In genomic region chr20:3223937-3224680, GRCh38 we compare ENCODE assay signal across 25 cellular contexts. TPM values are rescaled to one million over a fixed set of nuclear protein-coding genes. Genes with fewer than 3 reads are reported as not detected.
A peak's percentile ranks its signal among the peaks of the same experiment; 100 is the strongest.
DNase-seq lines count a peak whose midpoint lies in the region; ATAC-seq and TF ChIP-seq lines count a peak whose summit lies in the region.
"Had no signal": no experiment of that assay in that cellular context is flagged by ENCODE, and none has a peak within 500 bp of the region (broad histone marks: within the 10 kb centered on the region; RNA-seq: fewer than 3 reads in every experiment).

No MANE protein-coding gene starts in this region.

- POLR2A ChIA-PET in activated CD8-positive, alpha-beta T cell treated with anti-CD3 and anti-CD28 coated beads for 36 hours (lab: Charles Lee), result interaction anchor here (1.3 kb wide), 1 partner anchor 22 kb away, joined by 3 read pairs; no protein-coding TSS in a partner anchor

- H3K4me1 Mint-ChIP-seq in GM23338 (peaks cover 5% of the 10 kb centered on the region; the same call in 1 of the 3 replicates), T-helper 17 cell (no peaks in the 10 kb centered on the region)
- peaks cover 15% of the 10 kb centered on the region for H3K4me1 Mint-ChIP-seq in activated CD8-positive, alpha-beta T cell treated with anti-CD3 and anti-CD28 coated beads for 36 hours (ENCODE audit: low read depth)
- H3K4me1 Mint-ChIP-seq: natural killer cell had no signal

- intact Hi-C loops in psoas muscle (cut with DNase I) (loop anchor here in 1 of 2 donors (5.0 kb wide), 1 partner anchor 88 kb away; no protein-coding TSS in a partner anchor), ascending aorta (cut with DNase I) (no loop called here)
- intact Hi-C loops in activated CD8-positive, alpha-beta T cell treated with anti-CD3 and anti-CD28 coated beads for 36 hours (cut with micrococcal nuclease), result no loop called here

- H3K9me3 ChIP-seq in T-helper 17 cell (ENCODE audit: control insufficient read depth, low read length, poor library complexity, severe bottlenecking) (no peaks in the 10 kb centered on the region), psoas muscle (no peaks in the 10 kb centered on the region), ascending aorta (no peaks in the 10 kb centered on the region)
- H3K9me3 ChIP-seq: MG63, ovary had no signal

- WGBS in psoas muscle, 3 donors, result 64 to 76% (median 64%) methylated on average over 24 of the region's 24 CpGs

- TF ChIP-seq CTCF in GM23338 (conservative IDR thresholded peaks at IDR 0.05; ENCODE audit: low read depth in 2 of 2), result no peak
- TF ChIP-seq CTCF in psoas muscle (IDR thresholded peaks at IDR 0.05), result no peak
- TF ChIP-seq CTCF in activated CD8-positive, alpha-beta T cell treated with anti-CD3 and anti-CD28 coated beads for 36 hours (IDR thresholded peaks at IDR 0.05), result no peak
- no peak for TF ChIP-seq CTCF in ascending aorta (IDR thresholded peaks at IDR 0.05)

- H3K27me3 ChIP-seq in GM23338 (ENCODE audit: insufficient read depth), result no peaks in the 10 kb centered on the region
- H3K27me3 ChIP-seq in psoas muscle (ENCODE audit: insufficient read depth in 3 of 3, low read length in 2 of 3), result no peaks in the 10 kb centered on the region
- no peaks in the 10 kb centered on the region for H3K27me3 ChIP-seq in ascending aorta
- H3K27me3 ChIP-seq: MG63, ovary had no signal

- no peaks in the 10 kb centered on the region for H3K9me3 Mint-ChIP-seq in GM23338
- no peaks in the 10 kb centered on the region for H3K9me3 Mint-ChIP-seq in activated CD8-positive, alpha-beta T cell treated with anti-CD3 and anti-CD28 coated beads for 36 hours
- H3K9me3 Mint-ChIP-seq: activated naive CD4-positive, alpha-beta T cell treated with anti-CD3 and anti-CD28 coated beads for 36 hours; activated T-cell treated with anti-CD3 and anti-CD28 coated beads, Interleukin-2, amount 50 U/mL, for 4 hours; IgD-negative memory B cell; natural killer cell had no signal

- H2AFZ ChIP-seq in GM23338, result no peak overlapping the region

- ATAC-seq in GM23338 (peak; percentile 20), T-helper 17 cell (no peak), psoas muscle (peak in 2 of 4 donors; percentile 22 to 38)
- no peak for ATAC-seq in activated CD8-positive, alpha-beta T cell treated with anti-CD3 and anti-CD28 coated beads for 36 hours
- ATAC-seq: activated CD8-positive, alpha-beta T cell treated with anti-CD3 and anti-CD28 coated beads, Interleukin-2, amount 10 ng/mL, durations not matched to agents 7 days and 5 days; activated T-cell treated with anti-CD3 and anti-CD28 coated beads, Interleukin-2, amount 50 U/mL, for 4 hours; left colon; natural killer cell; right cardiac atrium had no signal

- CTCF ChIA-PET in activated CD8-positive, alpha-beta T cell treated with anti-CD3 and anti-CD28 coated beads for 36 hours (lab: Charles Lee), result interaction anchor here (0.7 to 1.4 kb wide), 2 partner anchors 23 to 439 kb away, joined by 3 read pairs; partner anchors contain the start of gene GFRA4

- H3K27ac Mint-ChIP-seq in GM23338 (no peak overlapping the region), T-helper 17 cell (peak overlapping the region; percentile 29)
- no peak overlapping the region for H3K27ac Mint-ChIP-seq in activated CD8-positive, alpha-beta T cell treated with anti-CD3 and anti-CD28 coated beads for 36 hours
- H3K27ac Mint-ChIP-seq: activated naive CD4-positive, alpha-beta T cell treated with anti-CD3 and anti-CD28 coated beads for 36 hours; natural killer cell had no signal

- H3K79me2 ChIP-seq in GM23338 (replicated peaks; ENCODE audit: insufficient read depth), result no peaks in the 10 kb centered on the region

- H3K36me3 ChIP-seq in GM23338 (ENCODE audit: insufficient read depth) (peaks cover 11% of the 10 kb centered on the region; the same call in 1 of the 2 replicates), psoas muscle (ENCODE audit: insufficient read depth in 1 of 2, low read depth in 1 of 2) (peaks cover 0 to 26% of the 10 kb centered on the region in 2 donors), ascending aorta (peaks cover 23 to 32% of the 10 kb centered on the region in 2 donors)
- H3K36me3 ChIP-seq: MG63, ovary had no signal

- peak; percentile 57 for DNase-seq in NCI-H2196 (lab: John Stamatoyannopoulos, UW; ENCODE audit: unreplicated experiment)
- DNase-seq in NCI-H2196 treated with DMSO at 0.1 percent for 48 hours (lab: John Stamatoyannopoulos, UW; ENCODE audit: unreplicated experiment), result no peak
- DNase-seq in GM23338 (ENCODE audit: low spot score), result no peak
- no peak for DNase-seq in T-helper 17 cell
- DNase-seq in psoas muscle, result no peak
- DNase-seq in activated CD8-positive, alpha-beta T cell treated with anti-CD3 and anti-CD28 coated beads for 36 hours, result no peak
- no peak for DNase-seq in NCI-H2227 (lab: John Stamatoyannopoulos, UW; ENCODE audit: unreplicated experiment)
- no peak for DNase-seq in ascending aorta (ENCODE audit: low spot score in 2 of 2)
- DNase-seq: activated CD4-positive, CD25-positive, alpha-beta regulatory T cell; activated CD8-positive, alpha-beta T cell treated with anti-CD3 and anti-CD28 coated beads, Interleukin-2, amount 10 ng/mL, durations not matched to agents 7 days and 5 days; activated naive CD4-positive, alpha-beta T cell treated with anti-CD3 and anti-CD28 coated beads for 36 hours; activated T-cell treated with anti-CD3 and anti-CD28 coated beads, Interleukin-2, amount 50 U/mL, for 4 hours; amygdala; C1 segment of cervical spinal cord; HCEC 1CT; left colon; MG63; natural killer cell; NCI-H1694 treated with DMSO at 0.1 percent for 48 hours; ovary; right cardiac atrium; stimulated activated CD4-positive, alpha-beta T cell treated with anti-CD3 and anti-CD28 coated beads, Interleukin-15, amount 100 ng/mL, for 24 hours; T-helper 9 cell had no signal

- H3K4me3 ChIP-seq in GM23338 (no peak overlapping the region), psoas muscle (no peak overlapping the region), ascending aorta (no peak overlapping the region)
- H3K4me3 ChIP-seq: coronary artery, MG63, ovary had no signal

- no peaks in the 10 kb centered on the region for H3F3A ChIP-seq in GM23338 (replicated peaks; ENCODE audit: low read depth)

- H3K4me1 ChIP-seq in GM23338 (ENCODE audit: insufficient read depth), result no peaks in the 10 kb centered on the region; the same call in 1 of the 2 replicates
- H3K4me1 ChIP-seq in psoas muscle, result peaks cover 22% of the 10 kb centered on the region
- H3K4me1 ChIP-seq in ascending aorta, result no peaks in the 10 kb centered on the region

- no peak overlapping the region for H3K4me3 Mint-ChIP-seq in GM23338
- H3K4me3 Mint-ChIP-seq in T-helper 17 cell, result no peak overlapping the region
- H3K4me3 Mint-ChIP-seq in activated CD8-positive, alpha-beta T cell treated with anti-CD3 and anti-CD28 coated beads for 36 hours, result no peak overlapping the region
- H3K4me3 Mint-ChIP-seq: activated CD8-positive, alpha-beta T cell treated with anti-CD3 and anti-CD28 coated beads, Interleukin-2, amount 10 ng/mL, durations not matched to agents 7 days and 5 days; activated naive CD4-positive, alpha-beta T cell treated with anti-CD3 and anti-CD28 coated beads for 36 hours; activated T-cell treated with anti-CD3 and anti-CD28 coated beads, Interleukin-2, amount 50 U/mL, for 4 hours; natural killer cell had no signal

- no peaks in the 10 kb centered on the region; the same call in 1 of the 2 replicates for H4K20me1 ChIP-seq in GM23338 (replicated peaks; ENCODE audit: insufficient read depth)

- H3K27ac ChIP-seq in GM23338 (ENCODE audit: low read depth), result no peak overlapping the region
- peak overlapping the region; percentile 74 for H3K27ac ChIP-seq in psoas muscle
- H3K27ac ChIP-seq in ascending aorta, result no peak overlapping the region
- H3K27ac ChIP-seq: coronary artery, ovary had no signal

- no peak overlapping the region for H3K4me2 ChIP-seq in GM23338

- H3K36me3 Mint-ChIP-seq in GM23338 (ENCODE audit: low read depth) (peaks cover 34% of the 10 kb centered on the region), T-helper 17 cell (ENCODE audit: low read depth) (peaks cover 4% of the 10 kb centered on the region)
- peaks cover 28% of the 10 kb centered on the region for H3K36me3 Mint-ChIP-seq in activated CD8-positive, alpha-beta T cell treated with anti-CD3 and anti-CD28 coated beads for 36 hours (ENCODE audit: low read depth)
- H3K36me3 Mint-ChIP-seq: IgD-negative memory B cell had no signal

- H3K9me2 ChIP-seq in GM23338 (ENCODE audit: insufficient read depth), result no peaks in the 10 kb centered on the region

- H3K27me3 Mint-ChIP-seq in GM23338 (ENCODE audit: insufficient read depth, low read depth, poor library complexity) (peaks cover 5% of the 10 kb centered on the region), T-helper 17 cell (no peaks in the 10 kb centered on the region)
- H3K27me3 Mint-ChIP-seq in activated CD8-positive, alpha-beta T cell treated with anti-CD3 and anti-CD28 coated beads for 36 hours, result no peaks in the 10 kb centered on the region
- H3K27me3 Mint-ChIP-seq: IgD-negative memory B cell had no signal

RNA-seq across cellular contexts. Expression of gene ITPA, which starts 14.8 kb away (rescaled TPM):
- total RNA-seq in GM23338 (2014; rRNA removed; shearing (Covaris generic)), result 45.3 and 57.5 TPM in 2 replicates
- polyA plus RNA-seq in GM23338 (2016; fragmentation: Nextera tagmentation; extraction: Ambion mirVana), result 81.7 and 86.6 TPM in 2 replicates
- 10 to 100 TPM; 39.5 to 41.4 TPM for total RNA-seq in T-helper 17 cell
- total RNA-seq in psoas muscle, result 10 to 100 TPM; 19.6 to 26.0 (median 23.9) TPM
- polyA plus RNA-seq in psoas muscle, result 10 to 100 TPM; 28.4 to 83.9 (median 41.0) TPM
- total RNA-seq in activated CD8-positive, alpha-beta T cell treated with anti-CD3 and anti-CD28 coated beads for 36 hours, result 10 to 100 TPM; 56.3 to 66.9 TPM
- total RNA-seq in ascending aorta, result 111 TPM

RNA-seq across cellular contexts. Expression of gene SLC4A11, which starts 14.9 kb away (rescaled TPM):
- 12.1 and 17.1 TPM in 2 replicates for total RNA-seq in GM23338 (2014; rRNA removed; shearing (Covaris generic))
- polyA plus RNA-seq in GM23338 (2016; fragmentation: Nextera tagmentation; extraction: Ambion mirVana) (10.8 and 14.8 TPM in 2 replicates), psoas muscle (under 1 TPM; 0.10 to 0.39 (median 0.23) TPM)
- total RNA-seq in T-helper 17 cell (1 to 10 TPM in 1 of 2 donors, under 1 TPM in 1; 0.37 to 1.3 TPM), psoas muscle (1 to 10 TPM in 1 of 4 donors, under 1 TPM in 3; 0.44 to 1.4 (median 0.66) TPM), ascending aorta (1.6 TPM)
- total RNA-seq in activated CD8-positive, alpha-beta T cell treated with anti-CD3 and anti-CD28 coated beads for 36 hours, result 1 to 10 TPM; 1.8 to 2.8 TPM
- polyA plus RNA-seq: IgD-negative memory B cell had no signal

RNA-seq across cellular contexts. Expression of gene DDRGK1, which starts 19.6 kb away (rescaled TPM):
- total RNA-seq in GM23338 (2014; rRNA removed; shearing (Covaris generic)), result 34.8 and 44.0 TPM in 2 replicates
- 35.7 and 45.5 TPM in 2 replicates for polyA plus RNA-seq in GM23338 (2016; fragmentation: Nextera tagmentation; extraction: Ambion mirVana)
- 10 to 100 TPM; 43.7 to 45.6 TPM for total RNA-seq in T-helper 17 cell
- 10 to 100 TPM; 36.6 to 49.7 (median 42.3) TPM for total RNA-seq in psoas muscle
- 10 to 100 TPM; 58.3 to 82.2 (median 71.7) TPM for polyA plus RNA-seq in psoas muscle
- 10 to 100 TPM; 50.1 to 54.1 TPM for total RNA-seq in activated CD8-positive, alpha-beta T cell treated with anti-CD3 and anti-CD28 coated beads for 36 hours
- 18.0 TPM for total RNA-seq in ascending aorta

RNA-seq across cellular contexts. Expression of gene LZTS3, which starts 50.8 kb away (rescaled TPM):
- 29.4 and 40.7 TPM in 2 replicates for total RNA-seq in GM23338 (2014; rRNA removed; shearing (Covaris generic))
- 9.7 and 10.7 TPM in 2 replicates for polyA plus RNA-seq in GM23338 (2016; fragmentation: Nextera tagmentation; extraction: Ambion mirVana)
- total RNA-seq in T-helper 17 cell, result 10 to 100 TPM; 15.7 to 19.1 TPM
- total RNA-seq in psoas muscle, result 10 to 100 TPM in 1 of 4 donors, 1 to 10 TPM in 3; 5.8 to 10.5 (median 7.5) TPM
- 10 to 100 TPM in 1 of 3 donors, 1 to 10 TPM in 2; 4.1 to 13.7 (median 8.0) TPM for polyA plus RNA-seq in psoas muscle
- total RNA-seq in activated CD8-positive, alpha-beta T cell treated with anti-CD3 and anti-CD28 coated beads for 36 hours, result 1 to 10 TPM; 1.3 to 1.4 TPM
- 14.9 TPM for total RNA-seq in ascending aorta
